8 cellular contexts compared by ENCODE assay signal in the genomic region with DNA sequence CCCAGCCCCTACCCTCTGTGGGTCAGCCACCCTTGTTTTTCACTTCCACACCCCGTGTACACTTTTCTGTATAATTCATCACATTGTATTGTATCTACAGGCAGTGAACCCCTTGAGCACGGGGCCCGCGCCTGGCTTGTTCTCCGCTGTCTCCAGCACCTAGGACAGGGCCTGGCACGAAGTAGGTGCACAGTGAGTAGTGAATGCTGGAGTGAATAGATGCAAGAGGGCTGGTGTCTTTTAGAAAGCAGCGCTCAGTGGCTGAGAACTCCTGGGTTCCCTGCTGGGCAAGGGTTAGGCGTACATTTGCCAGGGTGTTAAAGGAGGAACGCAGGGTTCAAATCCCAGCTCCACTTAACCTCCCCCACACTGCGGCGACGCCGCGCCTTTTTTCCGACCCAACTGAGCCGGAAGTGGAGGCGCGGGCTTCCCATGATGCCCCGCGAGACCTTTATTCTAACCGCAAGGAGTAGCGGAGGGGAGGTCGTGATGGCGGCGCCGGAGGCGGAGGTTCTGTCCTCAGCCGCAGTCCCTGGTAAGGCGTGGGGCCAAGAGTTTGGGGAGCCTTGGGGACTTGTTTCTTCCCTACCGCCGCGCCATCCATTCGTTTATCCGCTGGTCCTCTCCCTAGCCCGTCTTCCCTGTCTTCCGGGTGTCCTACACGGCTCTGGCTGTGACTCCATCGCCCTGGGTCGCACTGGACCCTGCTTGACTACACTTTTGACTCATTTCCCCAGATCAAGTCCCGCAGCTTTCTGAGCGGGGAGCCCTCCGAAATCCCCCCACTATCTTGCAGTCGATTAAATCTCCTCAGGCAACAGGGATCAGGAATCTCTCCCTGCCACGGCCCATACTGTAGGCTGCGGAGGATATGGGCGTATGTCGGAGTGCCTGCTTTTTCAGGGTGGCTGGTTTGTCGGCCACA. TPM values are rescaled to one million over a fixed set of nuclear protein-coding genes. Genes with fewer than 3 reads are reported as not detected.
DNase-seq lines count a peak whose midpoint lies in the region; ATAC-seq and TF ChIP-seq lines count a peak whose summit lies in the region.

A gene with protein sequence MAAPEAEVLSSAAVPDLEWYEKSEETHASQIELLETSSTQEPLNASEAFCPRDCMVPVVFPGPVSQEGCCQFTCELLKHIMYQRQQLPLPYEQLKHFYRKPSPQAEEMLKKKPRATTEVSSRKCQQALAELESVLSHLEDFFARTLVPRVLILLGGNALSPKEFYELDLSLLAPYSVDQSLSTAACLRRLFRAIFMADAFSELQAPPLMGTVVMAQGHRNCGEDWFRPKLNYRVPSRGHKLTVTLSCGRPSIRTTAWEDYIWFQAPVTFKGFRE (plus strand): TSS at position 454 of the 925 bp plus-strand sequence. CDS start 36 bp downstream, at position 490.

- ATAC-seq in HG02870 (IDR thresholded peaks at IDR 0.05; ENCODE audit: unreplicated experiment) (peak; percentile 76), T-helper 17 cell (peak; percentile 92), upper lobe of right lung (peak; percentile 97)

- 6% methylated on average over 48 of the region's 48 CpGs for WGBS in prostate gland

- H3K4me3 ChIP-seq in left ventricle myocardium inferior (peak within 1 kb of the TSS; percentile 82), prostate gland (peak within 1 kb of the TSS; percentile 65 to 71), upper lobe of right lung (peak within 1 kb of the TSS; percentile 78)

- intact Hi-C loops in left ventricle myocardium inferior (cut with micrococcal nuclease): no loop called here
- intact Hi-C loops in prostate gland (cut with DNase I): no loop called here
- intact Hi-C loops in upper lobe of right lung (cut with DNase I): no loop called here

- H3K27me3 ChIP-seq in left ventricle myocardium inferior (ENCODE audit: low read depth) (no peaks in the 10 kb centered on the region), prostate gland (replicated peaks; ENCODE audit: insufficient read depth) (no peaks in the 10 kb centered on the region), upper lobe of right lung (no peaks in the 10 kb centered on the region)

- TF ChIP-seq POLR2A in GM15510 (IDR thresholded peaks at IDR 0.05; ENCODE audit: borderline replicate concordance, extremely low read depth, insufficient read length) (peak; percentile 92), prostate gland (IDR thresholded peaks at IDR 0.05) (peak; percentile 75)

- TF ChIP-seq CTCF in left ventricle myocardium inferior (IDR thresholded peaks at IDR 0.05; ENCODE audit: borderline replicate concordance): no peak
- TF ChIP-seq CTCF in prostate gland (IDR thresholded peaks at IDR 0.05): peak in 1 of 4 experiments; percentile 10
- no peak for TF ChIP-seq CTCF in upper lobe of right lung (IDR thresholded peaks at IDR 0.05)

- H3K27ac ChIP-seq in left ventricle myocardium inferior (replicated peaks) (peak within 1 kb of the TSS; percentile 93), prostate gland (peak within 1 kb of the TSS; percentile 72 to 76), upper lobe of right lung (peak within 1 kb of the TSS; percentile 83)

- peak within 1 kb of the TSS; percentile 93 for H3K27ac Mint-ChIP-seq in T-helper 17 cell

- H3K36me3 Mint-ChIP-seq in T-helper 17 cell (ENCODE audit: low read depth): peaks cover 5% of the 10 kb centered on the region

- DNase-seq in NCI-H187 (lab: John Stamatoyannopoulos, UW): peak; percentile 61 to 72
- peak; percentile 75 to 78 (median 75) for DNase-seq in T-helper 17 cell
- peak; percentile 65 for DNase-seq in amniotic epithelial cell (ENCODE audit: low read depth)
- DNase-seq in left ventricle myocardium inferior: peak; percentile 86
- DNase-seq in prostate gland (ENCODE audit: low spot score): peak; percentile 77
- peak; percentile 93 for DNase-seq in upper lobe of right lung

- H3K9me3 ChIP-seq in T-helper 17 cell (ENCODE audit: control insufficient read depth, low read length, poor library complexity, severe bottlenecking): no peaks in the 10 kb centered on the region
- H3K9me3 ChIP-seq in left ventricle myocardium inferior (replicated peaks): no peaks in the 10 kb centered on the region
- H3K9me3 ChIP-seq in prostate gland: no peaks in the 10 kb centered on the region
- H3K9me3 ChIP-seq in upper lobe of right lung: no peaks in the 10 kb centered on the region

- H3K36me3 ChIP-seq in left ventricle myocardium inferior (peaks cover 37% of the 10 kb centered on the region), prostate gland (no peaks in the 10 kb centered on the region), upper lobe of right lung (peaks cover 34% of the 10 kb centered on the region)

- peak within 1 kb of the TSS; percentile 98 for H3K4me3 Mint-ChIP-seq in T-helper 17 cell

- peaks cover 39% of the 10 kb centered on the region for H3K4me1 Mint-ChIP-seq in T-helper 17 cell

- H3K27me3 Mint-ChIP-seq in T-helper 17 cell: no peaks in the 10 kb centered on the region

- peaks cover 61% of the 10 kb centered on the region for H3K4me1 ChIP-seq in left ventricle myocardium inferior
- peaks cover 4% of the 10 kb centered on the region for H3K4me1 ChIP-seq in prostate gland (replicated peaks)
- peaks cover 25% of the 10 kb centered on the region for H3K4me1 ChIP-seq in upper lobe of right lung

RNA-seq across cellular contexts. Expression of the gene that starts here (rescaled TPM):
- total RNA-seq in T-helper 17 cell: 10 to 100 TPM; 17.1 to 30.5 TPM
- total RNA-seq in left ventricle myocardium inferior: 27.6 TPM
- total RNA-seq in prostate gland: 10 to 100 TPM; 24.9 to 46.8 TPM
- total RNA-seq in upper lobe of right lung: 18.5 TPM

Comparison
In these comparisons a context has a peak if more than half of its experiments do, and no peak if none do; other contexts are left out.
1. Peak in every context shown above with its lines: DNase-seq, ATAC-seq, H3K4me3 ChIP-seq and H3K27ac ChIP-seq.